In genomic region chr6:75943381-75943780, GRCh38 we compare ENCODE assay signal across 33 cellular contexts.
"Had no signal": no experiment of that assay in that cellular context is flagged by ENCODE, and none has a peak within 500 bp of the region (broad histone marks: within the 10 kb centered on the region; RNA-seq: fewer than 3 reads in every experiment).

No MANE protein-coding gene starts in this region.

- H3K4me3 Mint-ChIP-seq: activated CD4-positive, alpha-beta memory T cell treated with anti-CD3 and anti-CD28 coated beads for 36 hours; activated CD4-positive, alpha-beta T cell treated with anti-CD3 and anti-CD28 coated beads for 36 hours; activated CD4-positive, alpha-beta T cell treated with anti-CD3 and anti-CD28 coated beads, Interleukin-2, amount 10 ng/mL, durations not matched to agents 24 days and 14 days; activated CD8-positive, alpha-beta memory T cell treated with anti-CD3 and anti-CD28 coated beads, Interleukin-2, amount 10 ng/mL, durations not matched to agents 7 days and 5 days; activated CD8-positive, alpha-beta T cell treated with anti-CD3 and anti-CD28 coated beads, Interleukin-2, amount 10 ng/mL, durations not matched to agents 7 days and 5 days; activated naive CD4-positive, alpha-beta T cell treated with anti-CD3 and anti-CD28 coated beads for 36 hours; activated naive CD4-positive, alpha-beta T cell treated with anti-CD3 and anti-CD28 coated beads, Interleukin-2, amount 50 U/mL, for 24 hours; activated naive CD8-positive, alpha-beta T cell treated with anti-CD3 and anti-CD28 coated beads for 36 hours; activated naive CD8-positive, alpha-beta T cell treated with anti-CD3 and anti-CD28 coated beads, Interleukin-2, amount 50 U/mL, for 24 hours; activated T-helper 1 cell treated with anti-CD3 and anti-CD28 coated beads, Interleukin-12 subunit alpha, Interleukin-12 subunit beta, Interleukin-2, Interleukin-4 antibody, amounts not matched to agents 30 ng/mL and 10 ng/mL and 1 ng/mL, durations not matched to agents 14 hours and 24 hours and 36 hours; effector memory CD8-positive, alpha-beta T cell; T-helper 2 cell treated with Interferon-gamma antibody and Interleukin-4, amounts not matched to agents 5 μg/mL and 100 μg/mL, for 36 hours had no signal

- H3K4me2 ChIP-seq: hepatocyte had no signal

- H3K27me3 Mint-ChIP-seq: activated CD4-positive, alpha-beta T cell treated with anti-CD3 and anti-CD28 coated beads, Interleukin-2, amount 10 ng/mL, durations not matched to agents 24 days and 14 days had no signal

- DNase-seq: activated CD4-positive, alpha-beta memory T cell treated with anti-CD3 and anti-CD28 coated beads for 36 hours; activated CD4-positive, alpha-beta T cell treated with anti-CD3 and anti-CD28 coated beads for 36 hours; activated CD4-positive, alpha-beta T cell treated with anti-CD3 and anti-CD28 coated beads, Interleukin-2, amount 10 ng/mL, durations not matched to agents 24 days and 14 days; activated CD4-positive, CD25-positive, alpha-beta regulatory T cell; activated CD4-positive, CD25-positive, alpha-beta regulatory T cell treated with anti-CD3 and anti-CD28 coated beads, Interleukin-2, amount 50 U/mL, for 72 hours; activated CD8-positive, alpha-beta memory T cell treated with anti-CD3 and anti-CD28 coated beads, Interleukin-2, amount 10 ng/mL, durations not matched to agents 7 days and 5 days; activated CD8-positive, alpha-beta memory T cell treated with anti-CD3 and anti-CD28 coated beads, Interleukin-2, amount 50 U/mL, for 4 hours; activated CD8-positive, alpha-beta T cell treated with anti-CD3 and anti-CD28 coated beads, Interleukin-2, amount 10 ng/mL, durations not matched to agents 7 days and 5 days; activated effector memory CD4-positive, alpha-beta T cell treated with anti-CD3 and anti-CD28 coated beads, Interleukin-2, amount 50 U/mL, for 16 hours; activated naive CD4-positive, alpha-beta T cell treated with anti-CD3 and anti-CD28 coated beads for 36 hours; activated naive CD8-positive, alpha-beta T cell treated with anti-CD3 and anti-CD28 coated beads for 36 hours; activated naive CD8-positive, alpha-beta T cell treated with anti-CD3 and anti-CD28 coated beads, Interleukin-2, amount 50 U/mL, for 24 hours; activated T-cell treated with anti-CD3 and anti-CD28 coated beads, Interleukin-2, amount 50 U/mL, for 1 hour; activated T-cell treated with anti-CD3 and anti-CD28 coated beads, Interleukin-2, amount 50 U/mL, for 48 hours; adrenal gland; amygdala; aorta; body of pancreas; caudate nucleus; cortex of kidney; dermis blood vessel endothelial cell; effector CD4-positive, alpha-beta T cell; effector memory CD8-positive, alpha-beta T cell; esophagus squamous epithelium; foreskin melanocyte; heart right ventricle had no signal

- H3K9me3 Mint-ChIP-seq: activated CD4-positive, alpha-beta memory T cell treated with anti-CD3 and anti-CD28 coated beads for 36 hours; activated CD4-positive, alpha-beta T cell treated with anti-CD3 and anti-CD28 coated beads, Interleukin-2, amount 10 ng/mL, durations not matched to agents 24 days and 14 days; activated naive CD4-positive, alpha-beta T cell treated with anti-CD3 and anti-CD28 coated beads for 36 hours; activated naive CD4-positive, alpha-beta T cell treated with anti-CD3 and anti-CD28 coated beads, Interleukin-2, amount 50 U/mL, for 24 hours; activated naive CD8-positive, alpha-beta T cell treated with anti-CD3 and anti-CD28 coated beads for 36 hours; activated naive CD8-positive, alpha-beta T cell treated with anti-CD3 and anti-CD28 coated beads, Interleukin-2, amount 50 U/mL, for 24 hours; activated T-helper 1 cell treated with anti-CD3 and anti-CD28 coated beads, Interleukin-12 subunit alpha, Interleukin-12 subunit beta, Interleukin-2, Interleukin-4 antibody, amounts not matched to agents 30 ng/mL and 10 ng/mL and 1 ng/mL, durations not matched to agents 14 hours and 24 hours and 36 hours; activated T-helper 2 cell treated with anti-CD3 and anti-CD28 coated beads, Interferon-gamma antibody, Interleukin-2, Interleukin-4, amounts not matched to agents 10 μg/mL and 5 μg/mL and 100 μg/mL, durations not matched to agents 14 hours and 24 hours and 36 hours; effector memory CD8-positive, alpha-beta T cell; T-helper 2 cell treated with Interferon-gamma antibody and Interleukin-4, amounts not matched to agents 5 μg/mL and 100 μg/mL, for 36 hours had no signal

- H3K36me3 Mint-ChIP-seq: activated CD4-positive, alpha-beta memory T cell treated with anti-CD3 and anti-CD28 coated beads for 36 hours; activated CD8-positive, alpha-beta memory T cell treated with anti-CD3 and anti-CD28 coated beads, Interleukin-2, amount 10 ng/mL, durations not matched to agents 7 days and 5 days; activated naive CD4-positive, alpha-beta T cell treated with anti-CD3 and anti-CD28 coated beads, Interleukin-2, amount 50 U/mL, for 24 hours; activated naive CD8-positive, alpha-beta T cell treated with anti-CD3 and anti-CD28 coated beads for 36 hours had no signal

- H3K27me3 ChIP-seq: adrenal gland, body of pancreas, gastroesophageal sphincter, heart right ventricle, hepatocyte had no signal

- H3K79me2 ChIP-seq: hepatocyte had no signal

- H3K4me3 ChIP-seq: adrenal gland, body of pancreas, esophagus squamous epithelium, gastroesophageal sphincter, heart right ventricle, hepatocyte had no signal

- H3K36me3 ChIP-seq: adrenal gland, esophagus squamous epithelium, gastroesophageal sphincter, heart right ventricle had no signal

- H3K4me1 ChIP-seq: adrenal gland, esophagus squamous epithelium, gastroesophageal sphincter had no signal

- H3K9me3 ChIP-seq: adrenal gland, body of pancreas, esophagus squamous epithelium, gastroesophageal sphincter, heart right ventricle had no signal

- H3K27ac Mint-ChIP-seq: activated CD4-positive, alpha-beta memory T cell treated with anti-CD3 and anti-CD28 coated beads for 36 hours; activated CD4-positive, alpha-beta T cell treated with anti-CD3 and anti-CD28 coated beads for 36 hours; activated CD4-positive, alpha-beta T cell treated with anti-CD3 and anti-CD28 coated beads, Interleukin-2, amount 10 ng/mL, durations not matched to agents 24 days and 14 days; activated CD8-positive, alpha-beta memory T cell treated with anti-CD3 and anti-CD28 coated beads, Interleukin-2, amount 10 ng/mL, durations not matched to agents 7 days and 5 days; activated CD8-positive, alpha-beta T cell treated with anti-CD3 and anti-CD28 coated beads, Interleukin-2, amount 10 ng/mL, durations not matched to agents 7 days and 5 days; activated naive CD4-positive, alpha-beta T cell treated with anti-CD3 and anti-CD28 coated beads for 36 hours; activated naive CD4-positive, alpha-beta T cell treated with anti-CD3 and anti-CD28 coated beads, Interleukin-2, amount 50 U/mL, for 24 hours; activated naive CD8-positive, alpha-beta T cell treated with anti-CD3 and anti-CD28 coated beads for 36 hours; activated naive CD8-positive, alpha-beta T cell treated with anti-CD3 and anti-CD28 coated beads, Interleukin-2, amount 50 U/mL, for 24 hours; activated T-helper 1 cell treated with anti-CD3 and anti-CD28 coated beads, Interleukin-12 subunit alpha, Interleukin-12 subunit beta, Interleukin-2, Interleukin-4 antibody, amounts not matched to agents 30 ng/mL and 10 ng/mL and 1 ng/mL, durations not matched to agents 14 hours and 24 hours and 36 hours; activated T-helper 2 cell treated with anti-CD3 and anti-CD28 coated beads, Interferon-gamma antibody, Interleukin-2, Interleukin-4, amounts not matched to agents 10 μg/mL and 5 μg/mL and 100 μg/mL, durations not matched to agents 14 hours and 24 hours and 36 hours; effector memory CD8-positive, alpha-beta T cell; T-helper 2 cell treated with Interferon-gamma antibody and Interleukin-4, amounts not matched to agents 5 μg/mL and 100 μg/mL, for 36 hours had no signal

- H2AFZ ChIP-seq: hepatocyte had no signal

- H3K4me1 Mint-ChIP-seq: activated CD4-positive, alpha-beta T cell treated with anti-CD3 and anti-CD28 coated beads for 36 hours; activated CD4-positive, alpha-beta T cell treated with anti-CD3 and anti-CD28 coated beads, Interleukin-2, amount 10 ng/mL, durations not matched to agents 24 days and 14 days; activated CD8-positive, alpha-beta memory T cell treated with anti-CD3 and anti-CD28 coated beads, Interleukin-2, amount 10 ng/mL, durations not matched to agents 7 days and 5 days; activated naive CD4-positive, alpha-beta T cell treated with anti-CD3 and anti-CD28 coated beads, Interleukin-2, amount 50 U/mL, for 24 hours; activated naive CD8-positive, alpha-beta T cell treated with anti-CD3 and anti-CD28 coated beads for 36 hours; activated naive CD8-positive, alpha-beta T cell treated with anti-CD3 and anti-CD28 coated beads, Interleukin-2, amount 50 U/mL, for 24 hours had no signal

- H3K27ac ChIP-seq: adrenal gland, body of pancreas, epithelial cell of prostate, esophagus squamous epithelium, gastroesophageal sphincter, heart right ventricle, hepatocyte had no signal
